Comparison of ENCODE assay signal across 1 cellular context in genomic region chr14:77076118-77076631, GRCh38.
TF ChIP-seq lines count a peak whose summit lies in the region.

No MANE protein-coding gene starts in this region.

TF ChIP-seq in GM23338, 12 proteins besides CTCF, POLR2A, EP300 and RAD21 (continued from another document):
- TF ChIP-seq ZNF462 (CRISPR knock-in tag; IDR thresholded peaks at IDR 0.05) (no peak), ETS1 (IDR thresholded peaks at IDR 0.05) (no peak), ZNF114 (CRISPR knock-in tag; IDR thresholded peaks at IDR 0.05) (no peak), JUNB (IDR thresholded peaks at IDR 0.05; ENCODE audit: unreplicated experiment) (no peak), POLR2AphosphoS5 (IDR thresholded peaks at IDR 0.05; ENCODE audit: low read depth) (no peak)
